In genomic region chr9:36398745-36399144, GRCh38 we compare ENCODE assay signal across 9 cellular contexts. TPM values are rescaled to one million over a fixed set of nuclear protein-coding genes. Genes with fewer than 3 reads are reported as not detected.
DNase-seq lines count a peak whose midpoint lies in the region; ATAC-seq and TF ChIP-seq lines count a peak whose summit lies in the region.
"Had no signal": no experiment of that assay in that cellular context is flagged by ENCODE, and none has a peak within 500 bp of the region (broad histone marks: within the 10 kb centered on the region; RNA-seq: fewer than 3 reads in every experiment).

No MANE protein-coding gene starts in this region.

- H3K4me1 Mint-ChIP-seq in effector memory CD8-positive, alpha-beta T cell (ENCODE audit: low read depth in 2 of 2) = peaks cover 29 to 53% of the 10 kb centered on the region in 2 donors
- peaks cover 42% of the 10 kb centered on the region for H3K4me1 Mint-ChIP-seq in neural crest cell

- ATAC-seq in effector memory CD8-positive, alpha-beta T cell (replicated peaks) = no peak
- no peak for ATAC-seq in HG03280 (IDR thresholded peaks at IDR 0.05; ENCODE audit: unreplicated experiment)
- ATAC-seq in HG02678 (IDR thresholded peaks at IDR 0.05; ENCODE audit: unreplicated experiment) = no peak

- no peaks in the 10 kb centered on the region for H3K9me3 Mint-ChIP-seq in effector memory CD8-positive, alpha-beta T cell
- H3K9me3 Mint-ChIP-seq in neural crest cell = no peaks in the 10 kb centered on the region

- H3F3A ChIP-seq in OCI-LY1 (ENCODE audit: insufficient read depth, low read length) = no peaks in the 10 kb centered on the region

- H3K4me3 Mint-ChIP-seq in effector memory CD8-positive, alpha-beta T cell = peak overlapping the region; percentile 21 to 59
- peak overlapping the region; percentile 86 for H3K4me3 Mint-ChIP-seq in neural crest cell

- H3K36me3 Mint-ChIP-seq in effector memory CD8-positive, alpha-beta T cell (ENCODE audit: insufficient read depth) = peaks cover 27% of the 10 kb centered on the region
- no peaks in the 10 kb centered on the region for H3K36me3 Mint-ChIP-seq in neural crest cell (ENCODE audit: low read depth)

- peaks cover 3% of the 10 kb centered on the region; the same call in 1 of the 2 replicates for H3K9me3 ChIP-seq in OCI-LY1 (ENCODE audit: low read length)

- no peaks in the 10 kb centered on the region for H3K27me3 Mint-ChIP-seq in effector memory CD8-positive, alpha-beta T cell
- no peaks in the 10 kb centered on the region for H3K27me3 Mint-ChIP-seq in neural crest cell (ENCODE audit: low read depth)

- peak; percentile 46 for DNase-seq in ELR (ENCODE audit: low read depth)
- DNase-seq in effector memory CD8-positive, alpha-beta T cell = no peak
- DNase-seq in neural crest cell (ENCODE audit: low read depth, low spot score) = no peak
- DNase-seq in HUDEP-2 (lab: John Stamatoyannopoulos, UW; ENCODE audit: unreplicated experiment in 76 of 76) = no peak
- DNase-seq in NCI-H1436 treated with DMSO at 0.1 percent for 48 hours (lab: John Stamatoyannopoulos, UW) = no peak
- DNase-seq: kidney had no signal

- 0 out of 2 replicates have a peak overlapping the region, but pooled peaks have one; percentile 29 for H3K9ac ChIP-seq in OCI-LY1 (ENCODE audit: low read length)

- H3K4me3 ChIP-seq in OCI-LY1 (ENCODE audit: low read depth, low read length, poor library complexity, severe bottlenecking) = peak overlapping the region; percentile 45

- no peaks in the 10 kb centered on the region for H3K9me2 ChIP-seq in OCI-LY1 (ENCODE audit: low read depth, low read length)

- H3K27ac Mint-ChIP-seq in effector memory CD8-positive, alpha-beta T cell = peak overlapping the region in 1 of 2 donors; percentile 96
- peak overlapping the region; percentile 15 for H3K27ac Mint-ChIP-seq in neural crest cell (ENCODE audit: unreplicated experiment)

- peaks cover 59% of the 10 kb centered on the region for H3K79me2 ChIP-seq in OCI-LY1 (ENCODE audit: insufficient read depth, low read length)

- TF ChIP-seq CTCF in OCI-LY1 (IDR thresholded peaks at IDR 0.05; ENCODE audit: low read length) (no peak), neural crest cell (conservative IDR thresholded peaks at IDR 0.05) (no peak)

- no peak overlapping the region for H2AFZ ChIP-seq in OCI-LY1 (ENCODE audit: low read length)

- H4K20me1 ChIP-seq in OCI-LY1 (ENCODE audit: insufficient read depth, low read length) = no peaks in the 10 kb centered on the region

- H3K27ac ChIP-seq in OCI-LY1 (ENCODE audit: low read depth, low read length, poor library complexity, severe bottlenecking) = no peak overlapping the region

- peak overlapping the region; percentile 58 for H3K4me2 ChIP-seq in OCI-LY1 (ENCODE audit: low read length)

- peaks cover 20% of the 10 kb centered on the region for H3K4me1 ChIP-seq in OCI-LY1 (ENCODE audit: insufficient read depth, low read length, severe bottlenecking)

- no peaks in the 10 kb centered on the region for H3K27me3 ChIP-seq in OCI-LY1 (ENCODE audit: insufficient read depth, low read length)

- H3K36me3 ChIP-seq in OCI-LY1 (ENCODE audit: insufficient read depth, low read length) = peaks cover 20% of the 10 kb centered on the region

RNA-seq across cellular contexts. Expression of gene RNF38, which starts 1.3 kb away (rescaled TPM):
- 55.7 and 63.8 TPM in 2 replicates for total RNA-seq in neural crest cell
